17 cellular contexts compared by ENCODE assay signal in genomic region chr14:31955941-31956579, GRCh38.
"Had no signal": no experiment of that assay in that cellular context is flagged by ENCODE, and none has a peak within 500 bp of the region (broad histone marks: within the 10 kb centered on the region; RNA-seq: fewer than 3 reads in every experiment).

No MANE protein-coding gene starts in this region.

- H3K4me1 Mint-ChIP-seq: naive B cell; stimulated activated naive B cell treated with anti-CD40 and anti-IgM and Interleukin-4, amounts not matched to agents 10 μg/mL and 1 μg/mL and 100 μg/mL, for 72 hours had no signal

- H3K27me3 Mint-ChIP-seq: activated CD4-positive, alpha-beta T cell treated with anti-CD3 and anti-CD28 coated beads, Interleukin-2, amount 10 ng/mL, durations not matched to agents 24 days and 14 days had no signal

- FAIRE-seq: colon had no signal

- H3K9me3 ChIP-seq: gastrocnemius medialis, heart left ventricle, mucosa of descending colon, ovary, thoracic aorta, upper lobe of left lung had no signal

- H3K4me3 ChIP-seq: dorsolateral prefrontal cortex, gastrocnemius medialis, heart left ventricle, mucosa of descending colon, ovary, thoracic aorta, upper lobe of left lung had no signal

- H3K4me3 Mint-ChIP-seq: activated CD4-positive, alpha-beta T cell treated with anti-CD3 and anti-CD28 coated beads, Interleukin-2, amount 10 ng/mL, durations not matched to agents 24 days and 14 days; activated CD8-positive, alpha-beta T cell treated with anti-CD3 and anti-CD28 coated beads, Interleukin-2, amount 10 ng/mL, durations not matched to agents 7 days and 5 days; naive B cell; stimulated activated naive B cell treated with anti-CD40 and anti-IgM and Interleukin-4, amounts not matched to agents 10 μg/mL and 1 μg/mL and 100 μg/mL, for 72 hours had no signal

- DNase-seq: activated CD4-positive, alpha-beta T cell treated with anti-CD3 and anti-CD28 coated beads, Interleukin-2, amount 10 ng/mL, durations not matched to agents 24 days and 14 days; activated CD8-positive, alpha-beta T cell treated with anti-CD3 and anti-CD28 coated beads, Interleukin-2, amount 10 ng/mL, durations not matched to agents 7 days and 5 days; activated gamma-delta T cell treated with Interleukin-2 at 50 U/mL for 16 hours; caudate nucleus; dorsolateral prefrontal cortex; gastrocnemius medialis; heart left ventricle; left ventricle myocardium superior; mesenchymal stem cell; mucosa of descending colon; naive B cell; ovary; stimulated activated naive B cell treated with anti-CD40 and anti-IgM and Interleukin-4, amounts not matched to agents 10 μg/mL and 1 μg/mL and 100 μg/mL, for 72 hours; upper lobe of left lung had no signal

- H3K27ac Mint-ChIP-seq: activated CD4-positive, alpha-beta T cell treated with anti-CD3 and anti-CD28 coated beads, Interleukin-2, amount 10 ng/mL, durations not matched to agents 24 days and 14 days; activated CD8-positive, alpha-beta T cell treated with anti-CD3 and anti-CD28 coated beads, Interleukin-2, amount 10 ng/mL, durations not matched to agents 7 days and 5 days; activated naive CD4-positive, alpha-beta T cell treated with anti-CD3 and anti-CD28 coated beads, Interleukin-2, amount 50 U/mL, for 72 hours; naive B cell; stimulated activated naive B cell treated with anti-CD40 and anti-IgM and Interleukin-4, amounts not matched to agents 10 μg/mL and 1 μg/mL and 100 μg/mL, for 72 hours had no signal

- H3K27me3 ChIP-seq: gastrocnemius medialis, heart left ventricle, ovary, upper lobe of left lung had no signal

- H3K27ac ChIP-seq: dorsolateral prefrontal cortex, gastrocnemius medialis, heart left ventricle, ovary, thoracic aorta, upper lobe of left lung had no signal

- H3K36me3 ChIP-seq: gastrocnemius medialis, heart left ventricle, ovary, thoracic aorta, upper lobe of left lung had no signal

- H3K4me1 ChIP-seq: gastrocnemius medialis had no signal

- ATAC-seq: activated CD8-positive, alpha-beta T cell treated with anti-CD3 and anti-CD28 coated beads, Interleukin-2, amount 10 ng/mL, durations not matched to agents 7 days and 5 days; gastrocnemius medialis; heart left ventricle; left ventricle myocardium superior; mucosa of descending colon; stimulated activated naive B cell treated with anti-CD40 and anti-IgM and Interleukin-4, amounts not matched to agents 10 μg/mL and 1 μg/mL and 100 μg/mL, for 72 hours had no signal
